ENCODE assay signal across 13 cellular contexts in genomic region chr14:50961606-50962259, GRCh38. TPM values are rescaled to one million over a fixed set of nuclear protein-coding genes. Genes with fewer than 3 reads are reported as not detected.
DNase-seq lines count a peak whose midpoint lies in the region; ATAC-seq, FAIRE-seq and TF ChIP-seq lines count a peak whose summit lies in the region.
"Had no signal": no experiment of that assay in that cellular context is flagged by ENCODE, and none has a peak within 500 bp of the region (broad histone marks: within the 10 kb centered on the region; RNA-seq: fewer than 3 reads in every experiment).

No MANE protein-coding gene starts in this region.

- H3K9me3 ChIP-seq in A549, result no peaks in the 10 kb centered on the region
- no peaks in the 10 kb centered on the region for H3K9me3 ChIP-seq in muscle layer of duodenum (ENCODE audit: control insufficient read depth in 1 of 2, low read length in 2 of 2)
- H3K9me3 ChIP-seq: BLaER1, upper lobe of left lung had no signal

- peak overlapping the region; percentile 4; the same call in 1 of the 3 replicates for H3K4me3 ChIP-seq in A549
- H3K4me3 ChIP-seq in muscle layer of duodenum (ENCODE audit: low read depth in 1 of 2, low read length in 2 of 2), result peak overlapping the region; percentile 9 to 43
- H3K4me3 ChIP-seq: BLaER1, upper lobe of left lung had no signal

- ATAC-seq in A549 (peak; percentile 72 to 79), HG02852 (IDR thresholded peaks at IDR 0.05; ENCODE audit: unreplicated experiment) (no peak)

- TF ChIP-seq CTCF in A549 (IDR thresholded peaks at IDR 0.05), result no peak

- H3K4me2 ChIP-seq in A549, result peak overlapping the region; percentile 61
- H3K4me2 ChIP-seq: BLaER1 had no signal

- 6% methylated on average over 3 of the region's 3 CpGs for WGBS in A549 (ENCODE audit: missing lambda C conversion rate)

- POLR2A ChIA-PET in A549 (lab: Yijun Ruan, JAX), result interaction anchor here (1.0 to 1.4 kb wide), 3 partner anchors 45 to 278 kb away, joined by 3 to 4 read pairs (median 3); partner anchors contain the start of genes TMX1 and TRIM9

- H3K27me3 ChIP-seq in muscle layer of duodenum (ENCODE audit: low read depth, low read length), result no peaks in the 10 kb centered on the region
- H3K27me3 ChIP-seq: BLaER1, upper lobe of left lung had no signal

- FAIRE-seq in A549 (lab: Jason Lieb, UNC), result no peak
- FAIRE-seq: GM18507 had no signal

- no peak for TF ChIP-seq POLR2A in A549 (IDR thresholded peaks at IDR 0.05; ENCODE audit: low read length)

- H3K36me3 ChIP-seq in muscle layer of duodenum (ENCODE audit: control insufficient read depth in 1 of 2, insufficient read depth in 2 of 2, low read length in 2 of 2), result no peaks in the 10 kb centered on the region
- H3K36me3 ChIP-seq: BLaER1, upper lobe of left lung had no signal

- peak; percentile 16 to 78 for DNase-seq in A549 (ENCODE audit: low read depth in 1 of 2, low spot score in 1 of 2)
- peak; percentile 78 for DNase-seq in dermis blood vessel endothelial cell
- DNase-seq in Ammon's horn (ENCODE audit: low spot score), result no peak
- no peak for DNase-seq in NCI-H128 (lab: John Stamatoyannopoulos, UW; ENCODE audit: unreplicated experiment)
- DNase-seq in 8988T, result no peak
- DNase-seq: activated effector memory CD4-positive, alpha-beta T cell treated with Interleukin-2 at 50 U/mL for 16 hours; upper lobe of left lung had no signal

- peak overlapping the region; percentile 75 to 86 for H3K27ac ChIP-seq in A549
- no peak overlapping the region for H3K27ac ChIP-seq in muscle layer of duodenum (ENCODE audit: low read length)
- H3K27ac ChIP-seq: BLaER1 had no signal

- H3K4me1 ChIP-seq in A549 (peaks cover 48% of the 10 kb centered on the region), muscle layer of duodenum (ENCODE audit: control insufficient read depth in 1 of 2, insufficient read depth in 2 of 2, low read length in 2 of 2) (peaks cover 0 to 30% of the 10 kb centered on the region in 2 donors)
- H3K4me1 ChIP-seq: BLaER1 had no signal

- TF ChIP-seq RAD21 in A549 (conservative IDR thresholded peaks at IDR 0.05 in 1 of 2, IDR thresholded peaks at IDR 0.05 in 1 of 2) (no peak), Ishikawa (IDR thresholded peaks at IDR 0.05; ENCODE audit: low read depth) (no peak)

- CTCF ChIA-PET in A549 (lab: Yijun Ruan, JAX), result interaction anchor here (1.2 to 1.6 kb wide), 4 partner anchors 14 to 77 kb away, joined by 3 to 6 read pairs (median 4); no protein-coding TSS in a partner anchor

- TF ChIP-seq EP300 in A549 (IDR thresholded peaks at IDR 0.05) (no peak), Ishikawa (IDR thresholded peaks at IDR 0.05; ENCODE audit: borderline replicate concordance) (no peak)

TF ChIP-seq in A549, 52 proteins besides CTCF, POLR2A, EP300 and RAD21 (continues in another document):
- no peak for TF ChIP-seq TFCP2L1 (CRISPR knock-in tag; IDR thresholded peaks at IDR 0.05)
- no peak for TF ChIP-seq ZC3H11A (IDR thresholded peaks at IDR 0.05)
- no peak for TF ChIP-seq MAX (IDR thresholded peaks at IDR 0.05)
- TF ChIP-seq RCOR1 (IDR thresholded peaks at IDR 0.05; ENCODE audit: low read depth, low read length), result no peak
- TF ChIP-seq SREBF2 (IDR thresholded peaks at IDR 0.05), result no peak
- no peak for TF ChIP-seq E2F6 (IDR thresholded peaks at IDR 0.05; ENCODE audit: borderline replicate concordance, low read depth)
- peak; percentile 97 for TF ChIP-seq HOXB5 (CRISPR knock-in tag; IDR thresholded peaks at IDR 0.05)
- no peak for TF ChIP-seq KDM5A (IDR thresholded peaks at IDR 0.05)
- TF ChIP-seq FOSB (CRISPR knock-in tag; IDR thresholded peaks at IDR 0.05), result no peak
- no peak for TF ChIP-seq CHD2 (IDR thresholded peaks at IDR 0.05; ENCODE audit: low read length, partially characterized antibody)
- TF ChIP-seq MAZ (IDR thresholded peaks at IDR 0.05; ENCODE audit: borderline replicate concordance, low read depth, low read length), result no peak
- peak; percentile 59 for TF ChIP-seq JUNB (IDR thresholded peaks at IDR 0.05)
- peak; percentile 65; the same call in 1 of the 2 replicates for TF ChIP-seq GATA3 (IDR thresholded peaks at IDR 0.05; ENCODE audit: borderline replicate concordance)
- TF ChIP-seq EHF (CRISPR knock-in tag; IDR thresholded peaks at IDR 0.05), result no peak
- TF ChIP-seq USF2 (IDR thresholded peaks at IDR 0.05), result no peak
- TF ChIP-seq NR3C1 (IDR thresholded peaks at IDR 0.05), result no peak
- TF ChIP-seq JUN (IDR thresholded peaks at IDR 0.05), result peak in 1 of 2 experiments; percentile 48; a peak in 2 of 5 replicates
- no peak for TF ChIP-seq ZNF302 (CRISPR knock-in tag; IDR thresholded peaks at IDR 0.05)
- TF ChIP-seq NPAS2 (CRISPR knock-in tag; IDR thresholded peaks at IDR 0.05; ENCODE audit: borderline replicate concordance), result no peak
- no peak for TF ChIP-seq HDAC2 (IDR thresholded peaks at IDR 0.05)

TF ChIP-seq in Ishikawa, 13 proteins besides CTCF, POLR2A, EP300 and RAD21:
- no peak for TF ChIP-seq TAF1 (IDR thresholded peaks at IDR 0.05; ENCODE audit: low read depth)
- no peak for TF ChIP-seq REST (IDR thresholded peaks at IDR 0.05; ENCODE audit: low read depth)
- TF ChIP-seq NFIC (IDR thresholded peaks at IDR 0.05), result peak; percentile 73
- TF ChIP-seq USF1 (IDR thresholded peaks at IDR 0.05), result no peak
- no peak for TF ChIP-seq TCF12 (IDR thresholded peaks at IDR 0.05; ENCODE audit: low read depth)
- no peak for TF ChIP-seq CEBPB (IDR thresholded peaks at IDR 0.05)
- no peak for TF ChIP-seq YY1 (IDR thresholded peaks at IDR 0.05; ENCODE audit: low read depth)
- no peak for TF ChIP-seq MAX (IDR thresholded peaks at IDR 0.05)
- no peak for TF ChIP-seq EGR1 (IDR thresholded peaks at IDR 0.05)
- TF ChIP-seq TEAD4 (IDR thresholded peaks at IDR 0.05), result peak; percentile 44; the same call in 1 of the 2 replicates
- TF ChIP-seq ZBTB7A (IDR thresholded peaks at IDR 0.05; ENCODE audit: low read depth), result no peak
- no peak for TF ChIP-seq FOXM1 (IDR thresholded peaks at IDR 0.05; ENCODE audit: borderline replicate concordance, low read depth)
TF ChIP-seq in Ishikawa: peak in this region for 2.

RNA-seq across cellular contexts. Expression of gene PYGL, which starts 17.4 kb away (rescaled TPM):
- polyA plus RNA-seq in A549 (2011; rRNA removed), result 119 and 122 TPM in 2 replicates
- polyA plus RNA-seq in A549 (2012; cell fraction: cytosol; rRNA removed), result 85.1 and 98.4 TPM in 2 replicates
- polyA plus RNA-seq in A549 (2012; cell fraction: nucleus; rRNA removed), result 70.7 and 72.6 TPM in 2 replicates
- polyA plus RNA-seq in A549 (2017; fragmentation: RNase III; extraction: RNeasy Plus Mini Kit Qiagen cat#74134 plus additional on column Dnase treatment), result 95.9 to 112 TPM (median 112 TPM) in 3 replicates
- polyA minus RNA-seq in A549 (2011; rRNA and poly(A)+ RNA removed), result 68.2 and 68.9 TPM in 2 replicates
- total RNA-seq in dermis blood vessel endothelial cell, result 64.5 and 99.6 TPM in 2 replicates
- total RNA-seq: T-helper 1 cell treated with Interleukin-12 subunit alpha and Interleukin-12 subunit beta and Interleukin-4 antibody, amounts not matched to agents 30 ng/mL and 1 ng/mL, for 36 hours had no signal

Comparison
In these comparisons a context has a peak if more than half of its experiments do, and no peak if none do; other contexts are left out.
1. DNase-seq: peak in A549 (2 of 2) and dermis blood vessel endothelial cell (single experiment); none in Ammon's horn (single experiment), NCI-H128 (single experiment) and 8988T (single experiment).